Comparison of ENCODE assay signal across 8 cellular contexts in the genomic region with DNA sequence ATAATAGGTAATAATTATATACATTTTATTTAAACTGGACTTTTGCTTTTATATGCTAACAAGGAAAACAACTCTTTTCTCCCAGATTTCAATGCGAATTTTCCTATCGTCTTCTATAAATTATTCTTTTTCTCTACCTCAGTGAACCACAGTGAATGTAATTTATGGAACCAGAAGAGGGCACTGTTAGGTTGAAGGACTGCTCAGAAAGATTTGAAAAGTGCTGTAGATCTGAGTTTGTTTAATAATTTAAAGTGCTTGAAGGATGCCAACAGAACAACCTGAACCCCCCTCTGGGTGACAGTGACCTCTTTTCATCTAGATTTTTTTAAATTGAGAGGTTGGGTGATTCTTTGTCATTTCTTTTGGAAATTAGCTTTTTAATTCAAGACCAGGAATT. TPM values are rescaled to one million over a fixed set of nuclear protein-coding genes. Genes with fewer than 3 reads are reported as not detected.
DNase-seq lines count a peak whose midpoint lies in the region; ATAC-seq and TF ChIP-seq lines count a peak whose summit lies in the region.

No MANE protein-coding gene starts in this region.

- peaks cover 6% of the 10 kb centered on the region for H3K4me1 Mint-ChIP-seq in neural progenitor cell

- no peaks in the 10 kb centered on the region for H3K9me3 ChIP-seq in neural progenitor cell (ENCODE audit: low read depth)

- H3K27ac ChIP-seq in brain microvascular endothelial cell (no peak overlapping the region), neural progenitor cell (no peak overlapping the region)

- H3K9ac ChIP-seq in neural progenitor cell = no peak overlapping the region

- no peaks in the 10 kb centered on the region for H3K79me2 ChIP-seq in neural progenitor cell (ENCODE audit: low read depth)

- no peaks in the 10 kb centered on the region for H3K36me3 ChIP-seq in brain microvascular endothelial cell (replicated peaks)
- H3K36me3 ChIP-seq in neural progenitor cell = no peaks in the 10 kb centered on the region

- no peaks in the 10 kb centered on the region for H3K4me1 ChIP-seq in neural progenitor cell

- no peaks in the 10 kb centered on the region for H3K36me3 Mint-ChIP-seq in neural progenitor cell

- no peaks in the 10 kb centered on the region for H3K9me3 Mint-ChIP-seq in neural progenitor cell

- no peaks in the 10 kb centered on the region for H3K27me3 Mint-ChIP-seq in neural progenitor cell (ENCODE audit: insufficient read depth, low read depth)

- TF ChIP-seq CTCF in GM13977 (IDR thresholded peaks at IDR 0.05; ENCODE audit: extremely low read depth, insufficient read depth, missing control alignments) = peak; percentile 54
- TF ChIP-seq CTCF in brain microvascular endothelial cell (IDR thresholded peaks at IDR 0.05; ENCODE audit: low read depth, low read length, missing control alignments) = peak; percentile 59
- TF ChIP-seq CTCF in neural progenitor cell (IDR thresholded peaks at IDR 0.05) = peak; percentile 64

- H2AFZ ChIP-seq in neural progenitor cell (replicated peaks) = no peak overlapping the region

- H3K4me3 ChIP-seq in brain microvascular endothelial cell (ENCODE audit: low read depth, low read length) (no peak overlapping the region), neural progenitor cell (no peak overlapping the region)

- no peak overlapping the region for H3K4me2 ChIP-seq in neural progenitor cell

- no peak overlapping the region for H3K4me3 Mint-ChIP-seq in neural progenitor cell

- DNase-seq in GM13977 (ENCODE audit: low spot score) (peak; percentile 12), NCI-H2171 treated with DMSO at 0.1 percent for 48 hours (lab: John Stamatoyannopoulos, UW) (peak; percentile 63), brain microvascular endothelial cell (peak; percentile 12), neural progenitor cell (ENCODE audit: low spot score) (peak; percentile 41), HuH-7.5 (ENCODE audit: low spot score) (no peak), KG1 (lab: John Stamatoyannopoulos, UW) (no peak)

- peaks cover 3% of the 10 kb centered on the region for H3K27me3 ChIP-seq in brain microvascular endothelial cell (replicated peaks)
- H3K27me3 ChIP-seq in neural progenitor cell = no peaks in the 10 kb centered on the region

- ATAC-seq in HG03139 (IDR thresholded peaks at IDR 0.05; ENCODE audit: unreplicated experiment) = no peak
- no peak for ATAC-seq in GM18868 (IDR thresholded peaks at IDR 0.05; ENCODE audit: unreplicated experiment)

- no peaks in the 10 kb centered on the region for H4K20me1 ChIP-seq in neural progenitor cell (ENCODE audit: low read depth)

- no peaks in the 10 kb centered on the region for H3F3A ChIP-seq in neural progenitor cell (ENCODE audit: low read depth)

- H3K27ac Mint-ChIP-seq in neural progenitor cell = no peak overlapping the region

- in situ Hi-C loops in GM13977 (cut with MboI; ENCODE audit: low pct_unique_long_range_greater_than_20kb, low sequenced_read_pairs, unreplicated experiment) (no loop called here), brain microvascular endothelial cell (cut with HindIII; ENCODE audit: low pct_ligation_motif_present, low sequenced_read_pairs) (no loop called here)

RNA-seq across cellular contexts. Expression of a gene that starts 54.9 kb away (rescaled TPM):
- not detected in 2 replicates for total RNA-seq in neural progenitor cell (ENCODE audit: low replicate concordance)

Comparison
In these comparisons a context has a peak if more than half of its experiments do, and no peak if none do; other contexts are left out.
1. DNase-seq: peak in GM13977 (single experiment), NCI-H2171 treated with DMSO at 0.1 percent for 48 hours (single experiment), brain microvascular endothelial cell (single experiment) and neural progenitor cell (single experiment); none in HuH-7.5 (single experiment) and KG1 (single experiment).
2. Peak in every context shown above with its lines, with median percentiles within 50 percentile points of each other: CTCF ChIP-seq.